27 cellular contexts compared by ENCODE assay signal in the genomic region with DNA sequence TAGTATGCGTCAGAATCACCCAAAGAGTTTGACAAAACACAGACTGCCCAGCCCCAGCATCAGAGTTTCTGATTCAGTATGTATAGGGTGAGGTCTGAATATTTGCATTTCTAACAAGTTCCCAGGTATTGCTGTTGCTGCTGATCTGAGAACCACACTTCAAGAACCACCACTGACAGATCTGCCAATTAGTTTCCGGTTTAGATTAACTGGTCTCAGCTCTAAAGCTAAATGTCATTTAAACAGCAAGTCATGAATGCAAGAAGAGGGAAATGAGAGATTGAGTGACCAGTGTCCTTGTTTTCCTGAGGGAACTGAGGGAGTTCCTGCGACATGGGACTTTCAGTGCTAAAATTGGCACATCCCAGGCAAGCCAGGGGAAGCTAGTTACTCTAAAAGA.
DNase-seq lines count a peak whose midpoint lies in the region; ATAC-seq and TF ChIP-seq lines count a peak whose summit lies in the region.
"Had no signal": no experiment of that assay in that cellular context is flagged by ENCODE, and none has a peak within 500 bp of the region (broad histone marks: within the 10 kb centered on the region; RNA-seq: fewer than 3 reads in every experiment).

No MANE protein-coding gene starts in this region.

- no peak overlapping the region for H2AFZ ChIP-seq in OCI-LY3 (ENCODE audit: low read depth, low read length)

- H3K27me3 ChIP-seq in OCI-LY3 (ENCODE audit: low read depth, low read length) = no peaks in the 10 kb centered on the region
- H3K27me3 ChIP-seq: ovary, sigmoid colon, suprapubic skin, vagina had no signal

- H3K4me1 ChIP-seq in OCI-LY3 (ENCODE audit: low read length) = peaks cover 52% of the 10 kb centered on the region
- H3K4me1 ChIP-seq: suprapubic skin, vagina had no signal

- no peak overlapping the region for H3K27ac ChIP-seq in OCI-LY3 (ENCODE audit: low read length)
- H3K27ac ChIP-seq: C4-2B, cardiac muscle cell, ovary, sigmoid colon, SK-N-MC, suprapubic skin, vagina had no signal

- no peaks in the 10 kb centered on the region for H3K36me3 ChIP-seq in OCI-LY3 (replicated peaks; ENCODE audit: low read depth, low read length)
- H3K36me3 ChIP-seq: cardiac muscle cell, ovary, sigmoid colon, suprapubic skin, vagina had no signal

- H3K4me2 ChIP-seq in OCI-LY3 (ENCODE audit: low read length) = peak overlapping the region; percentile 46

- TF ChIP-seq CTCF in OCI-LY3 (IDR thresholded peaks at IDR 0.05; ENCODE audit: low read depth, low read length) = no peak

- no peaks in the 10 kb centered on the region for H3K79me2 ChIP-seq in OCI-LY3 (ENCODE audit: low read length)

- H3K4me3 ChIP-seq in OCI-LY3 (ENCODE audit: low read length) = no peak overlapping the region
- H3K4me3 ChIP-seq: cardiac muscle cell, ovary, sigmoid colon, SK-N-MC, suprapubic skin, vagina had no signal

- no peak overlapping the region for H3K9ac ChIP-seq in OCI-LY3 (ENCODE audit: low read length)

- no peaks in the 10 kb centered on the region for H3K9me3 ChIP-seq in OCI-LY3 (ENCODE audit: insufficient read depth, low read length)
- H3K9me3 ChIP-seq: ovary, sigmoid colon, suprapubic skin, vagina had no signal

- TF ChIP-seq POLR2A in erythroblast (IDR thresholded peaks at IDR 0.05; ENCODE audit: low read length) = no peak

- H4K20me1 ChIP-seq in OCI-LY3 (ENCODE audit: insufficient read depth, low read length) = no peaks in the 10 kb centered on the region

- peak; percentile 83 for ATAC-seq in GM18858 (IDR thresholded peaks at IDR 0.05; ENCODE audit: unreplicated experiment)
- ATAC-seq in GM21619 (IDR thresholded peaks at IDR 0.05; ENCODE audit: unreplicated experiment) = peak; percentile 63
- peak; percentile 70 for ATAC-seq in HG03159 (IDR thresholded peaks at IDR 0.05; ENCODE audit: unreplicated experiment)
- ATAC-seq in HG03095 (IDR thresholded peaks at IDR 0.05; ENCODE audit: unreplicated experiment) = no peak
- ATAC-seq: activated CD8-positive, alpha-beta T cell treated with anti-CD3 and anti-CD28 coated beads, Interleukin-2, amount 10 ng/mL, durations not matched to agents 7 days and 5 days; left lobe of liver; natural killer cell treated with Interleukin-12 subunit alpha and Interleukin-12 subunit beta and Interleukin-15 and Interleukin-18, amount 100 ng/mL, for 72 hours had no signal

- DNase-seq in NCI-H1417 (lab: John Stamatoyannopoulos, UW) = no peak
- no peak for DNase-seq in erythroblast (lab: John Stamatoyannopoulos, UW)
- no peak for DNase-seq in stimulated activated naive CD4-positive, alpha-beta T cell (lab: John Stamatoyannopoulos, UW)
- DNase-seq: ACHN; activated CD4-positive, CD25-positive, alpha-beta regulatory T cell; activated CD8-positive, alpha-beta T cell treated with anti-CD3 and anti-CD28 coated beads, Interleukin-2, amount 10 ng/mL, durations not matched to agents 7 days and 5 days; activated naive CD4-positive, alpha-beta T cell treated with Interleukin-2 at 50 U/mL for 16 hours; activated T-cell treated with anti-CD3 and anti-CD28 coated beads, Interleukin-2, amount 50 U/mL, for 1 hour; head of caudate nucleus; midbrain; NCI-H1048; NCI-H510A; ovary; sigmoid colon; T-helper 9 cell had no signal
